ENCODE assay signal across 34 cellular contexts in the genomic region with DNA sequence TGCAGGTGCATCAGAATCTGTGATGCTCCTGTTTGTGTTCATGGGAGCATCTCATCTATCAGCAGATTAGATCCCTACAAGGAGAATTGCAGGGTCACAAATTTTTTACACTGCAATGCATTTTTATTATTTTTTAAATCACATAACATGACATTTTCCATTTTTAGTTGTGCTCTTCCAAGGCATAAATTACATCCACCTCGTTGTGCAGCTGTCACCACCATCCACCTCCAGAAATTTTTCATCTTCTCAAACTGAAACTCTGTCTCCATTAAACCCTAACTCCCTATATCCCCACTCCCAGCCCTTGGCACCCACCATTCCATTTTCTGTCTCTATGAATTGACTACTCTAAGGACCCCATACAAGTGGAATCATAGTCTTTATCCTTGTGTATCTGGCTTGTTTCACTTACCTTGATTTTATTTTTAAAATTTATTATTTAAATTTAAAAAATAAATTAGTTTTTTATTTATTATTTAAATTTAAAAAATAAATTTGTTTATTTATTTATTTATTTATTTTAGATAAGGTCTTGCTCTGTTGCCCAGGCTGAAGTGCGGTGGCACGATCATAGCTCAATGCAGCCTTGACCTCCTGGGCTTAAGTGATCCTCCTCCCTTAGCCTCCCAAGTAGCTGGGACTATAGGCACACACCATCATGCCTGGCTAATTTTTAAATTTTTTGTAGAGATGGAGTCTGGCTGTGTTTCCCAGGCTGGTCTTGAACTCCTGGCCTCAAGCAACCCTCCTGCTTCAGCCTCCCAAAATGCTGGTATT. TPM values are rescaled to one million over a fixed set of nuclear protein-coding genes. Genes with fewer than 3 reads are reported as not detected.
"Had no signal": no experiment of that assay in that cellular context is flagged by ENCODE, and none has a peak within 500 bp of the region (broad histone marks: within the 10 kb centered on the region; RNA-seq: fewer than 3 reads in every experiment).

No MANE protein-coding gene starts in this region.

- H3K27ac Mint-ChIP-seq: activated CD4-positive, alpha-beta memory T cell treated with anti-CD3 and anti-CD28 coated beads, Interleukin-2, amount 10 ng/mL, durations not matched to agents 7 days and 5 days; activated CD8-positive, alpha-beta memory T cell treated with anti-CD3 and anti-CD28 coated beads, Interleukin-2, amount 10 ng/mL, durations not matched to agents 7 days and 5 days; activated naive CD4-positive, alpha-beta T cell treated with anti-CD3 and anti-CD28 coated beads for 36 hours; activated naive CD4-positive, alpha-beta T cell treated with anti-CD3 and anti-CD28 coated beads, Interleukin-2, amount 50 U/mL, for 72 hours; T-helper 1 cell treated with Interleukin-12 subunit alpha and Interleukin-12 subunit beta and Interleukin-4 antibody, amounts not matched to agents 30 μg/mL and 1 μg/mL, for 36 hours; T-helper 2 cell treated with Interferon-gamma antibody and Interleukin-4, amounts not matched to agents 5 μg/mL and 100 μg/mL, for 36 hours had no signal

- ATAC-seq: activated CD8-positive, alpha-beta memory T cell treated with anti-CD3 and anti-CD28 coated beads, Interleukin-2, amount 10 ng/mL, durations not matched to agents 7 days and 5 days; activated naive CD4-positive, alpha-beta T cell treated with anti-CD3 and anti-CD28 coated beads, Interleukin-2, amount 50 U/mL, for 72 hours; body of pancreas; K562; PC-3 had no signal

- H3K27ac ChIP-seq: adrenal gland, body of pancreas, breast epithelium, Peyer's patch, SJSA1 had no signal

- H3K4me1 Mint-ChIP-seq: activated CD4-positive, alpha-beta memory T cell treated with anti-CD3 and anti-CD28 coated beads, Interleukin-2, amount 10 ng/mL, durations not matched to agents 7 days and 5 days; activated CD8-positive, alpha-beta memory T cell treated with anti-CD3 and anti-CD28 coated beads, Interleukin-2, amount 10 ng/mL, durations not matched to agents 7 days and 5 days had no signal

- DNase-seq: activated CD4-positive, alpha-beta memory T cell treated with anti-CD3 and anti-CD28 coated beads, Interleukin-2, amount 10 ng/mL, durations not matched to agents 7 days and 5 days; activated CD4-positive, alpha-beta T cell treated with anti-CD3 and anti-CD28 coated beads for 1 hour; activated CD4-positive, alpha-beta T cell treated with anti-CD3 and anti-CD28 coated beads for 48 hours; activated CD4-positive, CD25-positive, alpha-beta regulatory T cell; activated CD8-positive, alpha-beta memory T cell treated with anti-CD3 and anti-CD28 coated beads for 24 hours; activated CD8-positive, alpha-beta memory T cell treated with anti-CD3 and anti-CD28 coated beads, Interleukin-2, amount 10 ng/mL, durations not matched to agents 7 days and 5 days; activated CD8-positive, alpha-beta memory T cell treated with anti-CD3 and anti-CD28 coated beads, Interleukin-2, amount 50 U/mL, for 48 hours; activated gamma-delta T cell treated with Interleukin-2 at 50 U/mL for 16 hours; activated naive CD4-positive, alpha-beta T cell treated with anti-CD3 and anti-CD28 coated beads for 36 hours; activated T-cell treated with anti-CD3 and anti-CD28 coated beads, Interleukin-2, amount 50 U/mL, for 48 hours; adrenal gland; NCI-H1092 treated with DMSO at 0.1 percent for 48 hours; NCI-H1417; NCI-H146; NCI-H187; NCI-H2029 treated with DMSO at 0.1 percent for 48 hours; NCI-H2107; NCI-H2171; NCI-H510A; NCI-H526; NCI-H748 treated with DMSO at 0.1 percent for 48 hours; NK-92 treated with Interleukin-12 subunit alpha and Interleukin-12 subunit beta, amount 100 ng/mL, for 24 hours; PC-3; Peyer's patch; RPMI8226; SHP77 treated with DMSO at 0.1 percent for 48 hours; SK-N-SH had no signal

- H3K4me3 Mint-ChIP-seq: activated CD4-positive, alpha-beta memory T cell treated with anti-CD3 and anti-CD28 coated beads, Interleukin-2, amount 10 ng/mL, durations not matched to agents 7 days and 5 days; activated CD8-positive, alpha-beta memory T cell treated with anti-CD3 and anti-CD28 coated beads, Interleukin-2, amount 10 ng/mL, durations not matched to agents 7 days and 5 days; activated naive CD4-positive, alpha-beta T cell treated with anti-CD3 and anti-CD28 coated beads for 36 hours; T-helper 1 cell treated with Interleukin-12 subunit alpha and Interleukin-12 subunit beta and Interleukin-4 antibody, amounts not matched to agents 30 μg/mL and 1 μg/mL, for 36 hours; T-helper 2 cell treated with Interferon-gamma antibody and Interleukin-4, amounts not matched to agents 5 μg/mL and 100 μg/mL, for 36 hours had no signal

- H3K36me3 Mint-ChIP-seq: activated CD8-positive, alpha-beta memory T cell treated with anti-CD3 and anti-CD28 coated beads, Interleukin-2, amount 10 ng/mL, durations not matched to agents 7 days and 5 days; activated naive CD4-positive, alpha-beta T cell treated with anti-CD3 and anti-CD28 coated beads, Interleukin-2, amount 50 U/mL, for 72 hours had no signal

- H3K9me3 Mint-ChIP-seq: activated CD4-positive, alpha-beta memory T cell treated with anti-CD3 and anti-CD28 coated beads, Interleukin-2, amount 10 ng/mL, durations not matched to agents 7 days and 5 days; activated naive CD4-positive, alpha-beta T cell treated with anti-CD3 and anti-CD28 coated beads for 36 hours; activated naive CD4-positive, alpha-beta T cell treated with anti-CD3 and anti-CD28 coated beads, Interleukin-2, amount 50 U/mL, for 72 hours; T-helper 1 cell treated with Interleukin-12 subunit alpha and Interleukin-12 subunit beta and Interleukin-4 antibody, amounts not matched to agents 30 μg/mL and 1 μg/mL, for 36 hours; T-helper 2 cell treated with Interferon-gamma antibody and Interleukin-4, amounts not matched to agents 5 μg/mL and 100 μg/mL, for 36 hours had no signal

RNA-seq across cellular contexts. Expression of gene FBLN2, which starts 47.7 kb away (rescaled TPM):
- total RNA-seq: activated CD4-positive, alpha-beta memory T cell treated with anti-CD3 and anti-CD28 coated beads, Interleukin-2, amount 10 ng/mL, durations not matched to agents 7 days and 5 days; activated naive CD4-positive, alpha-beta T cell treated with anti-CD3 and anti-CD28 coated beads for 36 hours; activated naive CD4-positive, alpha-beta T cell treated with anti-CD3 and anti-CD28 coated beads, Interleukin-2, amount 50 U/mL, for 72 hours had no signal
